9 cellular contexts compared by ENCODE assay signal in the genomic region with DNA sequence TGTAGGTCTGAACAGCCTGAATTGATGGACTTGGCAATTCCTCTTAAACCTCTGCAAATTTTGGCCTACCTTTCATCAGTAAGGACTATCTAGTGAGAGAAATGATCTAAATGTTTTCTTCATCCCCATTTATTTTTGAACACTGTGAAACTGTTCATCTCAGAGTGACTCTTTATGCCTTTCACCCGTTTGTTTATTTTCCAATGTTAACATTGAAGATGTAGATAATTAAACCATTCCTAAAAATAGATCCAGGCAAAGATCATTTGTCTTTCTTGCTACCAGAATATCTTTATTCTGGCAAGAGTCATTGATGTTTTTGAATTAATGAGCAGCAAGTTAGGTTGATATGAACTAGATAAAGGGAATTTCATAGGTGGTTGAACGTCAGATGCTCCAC. TPM values are rescaled to one million over a fixed set of nuclear protein-coding genes. Genes with fewer than 3 reads are reported as not detected.
A peak's percentile ranks its signal among the peaks of the same experiment; 100 is the strongest.
DNase-seq lines count a peak whose midpoint lies in the region; ATAC-seq and TF ChIP-seq lines count a peak whose summit lies in the region.
"Had no signal": no experiment of that assay in that cellular context is flagged by ENCODE, and none has a peak within 500 bp of the region (broad histone marks: within the 10 kb centered on the region; RNA-seq: fewer than 3 reads in every experiment).

No MANE protein-coding gene starts in this region.

- H3K27ac ChIP-seq in 22Rv1 (peak overlapping the region; percentile 49), KMS-11 (peak overlapping the region; percentile 71), caudate nucleus (ENCODE audit: low read depth, low read length) (peak overlapping the region; percentile 40)

- H3K36me3 ChIP-seq in KMS-11 (ENCODE audit: insufficient read depth): no peaks in the 10 kb centered on the region

- H4K20me1 ChIP-seq in KMS-11 (ENCODE audit: insufficient read depth): no peaks in the 10 kb centered on the region

- no peaks in the 10 kb centered on the region for H3K36me3 Mint-ChIP-seq in naive B cell

- H3K27me3 ChIP-seq in KMS-11 (ENCODE audit: insufficient read depth, low read depth): no peaks in the 10 kb centered on the region

- DNase-seq in caudate nucleus (lab: John Stamatoyannopoulos, UW) (no peak), naive B cell (no peak), H4 (ENCODE audit: low spot score) (no peak), NCI-H2196 treated with DMSO at 0.1 percent for 48 hours (lab: John Stamatoyannopoulos, UW; ENCODE audit: unreplicated experiment) (no peak)
- DNase-seq: GF-D8 had no signal

- TF ChIP-seq CTCF in 22Rv1 (IDR thresholded peaks at IDR 0.05) (no peak), KMS-11 (conservative IDR thresholded peaks at IDR 0.05; ENCODE audit: low read depth, low read length) (no peak)

- H3K27ac Mint-ChIP-seq in naive B cell: no peak overlapping the region

- H3K4me3 ChIP-seq in KMS-11 (IDR thresholded peaks at IDR 0.05; ENCODE audit: insufficient read depth, low read depth, low read length): no peak overlapping the region

- H3K4me1 Mint-ChIP-seq in naive B cell: peaks cover 46 to 74% (median 71%) of the 10 kb centered on the region in 3 donors

- H3K9ac ChIP-seq in KMS-11: peak overlapping the region; percentile 66; the same call in 1 of the 2 replicates

- H3K4me3 Mint-ChIP-seq in naive B cell: peak overlapping the region; percentile 62 to 99 (median 87)

- H3K27me3 Mint-ChIP-seq in naive B cell: no peaks in the 10 kb centered on the region

- H2AFZ ChIP-seq in KMS-11 (ENCODE audit: low read depth): no peak overlapping the region

- peaks cover 1 to 10% (median 4%) of the 10 kb centered on the region in 7 donors for H3K9me3 Mint-ChIP-seq in naive B cell

- ATAC-seq in naive B cell (ENCODE audit: low read depth in 2 of 2): no peak
- no peak for ATAC-seq in GM21526 (IDR thresholded peaks at IDR 0.05; ENCODE audit: low FRiP score, unreplicated experiment)
- ATAC-seq in HG03342 (IDR thresholded peaks at IDR 0.05; ENCODE audit: unreplicated experiment): no peak

- peaks cover 78% of the 10 kb centered on the region for H3K79me2 ChIP-seq in KMS-11 (ENCODE audit: insufficient read depth, low read depth)

- H3K4me2 ChIP-seq in KMS-11: peak overlapping the region; percentile 92

- peaks cover 30% of the 10 kb centered on the region for H3K4me1 ChIP-seq in KMS-11 (ENCODE audit: low read depth, poor library complexity, severe bottlenecking)

RNA-seq across cellular contexts. Expression of gene CPEB4, which starts 3.2 kb away (rescaled TPM):
- polyA plus RNA-seq in naive B cell (ENCODE audit: low read depth in 6 of 6): 1 to 10 TPM in 5 of 6 donors, not detected in 1; 4.8 to 8.8 (median 6.0) TPM
- 5.6 and 6.2 TPM in 2 replicates for total RNA-seq in H4 (2014; rRNA removed; shearing (Covaris generic))
